2 cellular contexts compared by ENCODE assay signal in the genomic region with DNA sequence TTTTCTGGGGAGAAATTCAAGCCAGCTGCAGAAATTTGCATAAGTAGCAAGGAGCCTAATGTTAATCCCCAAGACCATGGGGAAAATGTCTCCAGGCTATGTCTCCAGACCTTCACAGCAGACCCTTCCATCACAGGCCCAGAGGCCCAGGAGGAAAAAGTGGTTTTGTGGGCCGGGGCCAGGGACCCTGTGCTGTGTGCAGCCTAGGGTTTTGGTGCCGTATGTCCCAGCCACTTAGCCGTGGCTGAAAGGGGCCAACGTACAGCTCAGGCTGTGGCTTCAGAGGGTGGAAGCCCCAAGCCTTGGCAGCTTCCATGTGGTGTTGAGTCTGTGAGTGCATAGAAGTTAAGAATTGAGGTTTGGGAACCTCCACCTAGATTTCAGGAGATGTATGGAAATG. TPM values are rescaled to one million over a fixed set of nuclear protein-coding genes. Genes with fewer than 3 reads are reported as not detected.
"Had no signal": no experiment of that assay in that cellular context is flagged by ENCODE, and none has a peak within 500 bp of the region (broad histone marks: within the 10 kb centered on the region; RNA-seq: fewer than 3 reads in every experiment).

No MANE protein-coding gene starts in this region.

RNA-seq across cellular contexts. Expression of a gene that starts 29.7 kb away (rescaled TPM):
- total RNA-seq: naive thymus-derived CD8-positive, alpha-beta T cell had no signal
- polyA plus RNA-seq: naive thymus-derived CD8-positive, alpha-beta T cell; neural cell had no signal
